9 cellular contexts compared by ENCODE assay signal in the genomic region with DNA sequence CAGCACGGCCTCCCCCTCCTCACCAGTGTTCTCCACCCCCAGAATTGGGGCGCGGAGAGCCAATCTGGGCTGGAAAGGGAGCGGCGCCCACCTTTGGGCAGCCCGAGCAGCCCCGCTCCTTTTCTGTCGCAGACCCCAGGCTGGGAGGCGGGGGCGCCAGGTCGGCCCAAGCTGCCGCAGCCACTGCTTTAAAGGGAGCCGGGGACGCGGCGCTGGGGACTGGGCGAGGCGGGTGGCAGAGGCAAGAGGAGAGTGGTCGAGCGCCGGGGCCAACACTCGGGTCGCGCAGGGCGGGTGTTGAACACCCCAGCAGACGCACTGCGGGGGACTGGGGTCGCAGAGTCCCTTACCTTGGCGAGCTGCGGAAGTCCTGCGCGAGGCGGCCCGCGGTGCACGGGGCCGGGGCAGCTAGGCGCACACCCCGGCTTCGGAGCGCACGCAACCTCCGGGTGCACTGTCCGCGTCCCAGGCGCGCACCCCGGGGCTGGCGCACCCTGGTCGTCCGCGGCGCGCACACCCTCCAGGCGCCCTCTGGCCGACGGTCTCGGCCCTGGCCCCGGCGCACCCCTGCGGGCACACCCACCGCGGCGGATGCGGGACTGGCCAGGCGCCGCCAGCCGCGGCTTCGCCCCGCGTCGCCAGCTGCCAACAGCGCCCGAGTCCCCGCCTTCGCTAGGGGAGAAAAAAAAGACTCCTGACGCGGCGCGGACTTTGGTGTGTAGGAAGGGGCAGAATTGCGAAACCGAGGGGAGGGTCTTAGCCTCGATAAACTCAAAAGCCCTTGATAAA. TPM values are rescaled to one million over a fixed set of nuclear protein-coding genes. Genes with fewer than 3 reads are reported as not detected.
A peak's percentile ranks its signal among the peaks of the same experiment; 100 is the strongest.
DNase-seq lines count a peak whose midpoint lies in the region; ATAC-seq and TF ChIP-seq lines count a peak whose summit lies in the region.
"Had no signal": no experiment of that assay in that cellular context is flagged by ENCODE, and none has a peak within 500 bp of the region (broad histone marks: within the 10 kb centered on the region; RNA-seq: fewer than 3 reads in every experiment).

A gene (minus strand): TSS at position 679 of the 789 bp plus-strand sequence. CDS start 37,870 bp downstream, outside the sequence.

- WGBS in smooth muscle cell (ENCODE audit: low lambda C conversion rate), result under 1% methylated on average over 78 of the region's 84 CpGs

- no peak within 1 kb of the TSS for H3K4me3 Mint-ChIP-seq in natural killer cell

- TF ChIP-seq CTCF in kidney epithelial cell (IDR thresholded peaks at IDR 0.05; ENCODE audit: insufficient read depth, low read length, poor library complexity, severe bottlenecking) (no peak), smooth muscle cell (IDR thresholded peaks at IDR 0.05; ENCODE audit: borderline replicate concordance, insufficient read depth, poor library complexity, severe bottlenecking) (no peak), natural killer cell (IDR thresholded peaks at IDR 0.05) (no peak)

- H4K20me1 ChIP-seq in smooth muscle cell (ENCODE audit: low read depth), result peaks cover 10% of the 10 kb centered on the region

- H3K4me1 ChIP-seq in adipocyte (ENCODE audit: control insufficient read depth, insufficient read depth, low read length) (peaks cover 8% of the 10 kb centered on the region), smooth muscle cell (ENCODE audit: low read depth) (peaks cover 5% of the 10 kb centered on the region)

- peak within 1 kb of the TSS; percentile 82 for H2AFZ ChIP-seq in smooth muscle cell (ENCODE audit: low read depth)

- peaks cover 31% of the 10 kb centered on the region for H3K27me3 ChIP-seq in adipocyte (replicated peaks; ENCODE audit: control insufficient read depth, insufficient read depth, low read length)
- peaks cover 37% of the 10 kb centered on the region for H3K27me3 ChIP-seq in kidney epithelial cell (ENCODE audit: control insufficient read depth, insufficient read depth, low read length)
- no peaks in the 10 kb centered on the region for H3K27me3 ChIP-seq in smooth muscle cell (ENCODE audit: low read depth)

- peak within 1 kb of the TSS; percentile 21; the same call in 1 of the 2 replicates for H3K4me3 ChIP-seq in Jurkat, Clone E6-1 (ENCODE audit: low read length)
- peak within 1 kb of the TSS; percentile 68 for H3K4me3 ChIP-seq in adipocyte (ENCODE audit: low read length)
- peak within 1 kb of the TSS; percentile 40 for H3K4me3 ChIP-seq in kidney epithelial cell (ENCODE audit: low read depth, low read length)
- H3K4me3 ChIP-seq in smooth muscle cell, result peak within 1 kb of the TSS; percentile 79

- peaks cover 26 to 44% of the 10 kb centered on the region in 2 donors for H3K27me3 Mint-ChIP-seq in natural killer cell (ENCODE audit: low read depth in 2 of 2)

- H3K4me2 ChIP-seq in smooth muscle cell, result peak within 1 kb of the TSS; percentile 93

- peak within 1 kb of the TSS; percentile 98 for H3K27ac ChIP-seq in smooth muscle cell (ENCODE audit: low read depth)

- ATAC-seq in natural killer cell (no peak), GM21381 (IDR thresholded peaks at IDR 0.05; ENCODE audit: unreplicated experiment) (no peak), HG03565 (IDR thresholded peaks at IDR 0.05; ENCODE audit: unreplicated experiment) (no peak)

- H3K4me1 Mint-ChIP-seq in natural killer cell, result no peaks in the 10 kb centered on the region

- intact Hi-C loops in natural killer cell (cut with micrococcal nuclease), result no loop called here

- H3F3A ChIP-seq in smooth muscle cell (ENCODE audit: low read depth), result peaks cover 36% of the 10 kb centered on the region

- H3K9me3 Mint-ChIP-seq in natural killer cell, result no peaks in the 10 kb centered on the region

- H3K79me2 ChIP-seq in smooth muscle cell (ENCODE audit: low read depth), result peaks cover 47% of the 10 kb centered on the region

- H3K9ac ChIP-seq in adipocyte (ENCODE audit: low read length) (no peak within 1 kb of the TSS), smooth muscle cell (ENCODE audit: low read depth) (peak within 1 kb of the TSS; percentile 75)

- H3K9me3 ChIP-seq in adipocyte (ENCODE audit: control insufficient read depth, low read length) (no peaks in the 10 kb centered on the region), smooth muscle cell (replicated peaks; ENCODE audit: low read depth) (no peaks in the 10 kb centered on the region)

- DNase-seq in Jurkat, Clone E6-1 (ENCODE audit: low read depth, low spot score), result no peak
- DNase-seq in adipocyte (ENCODE audit: low read depth) (peak; percentile 60), kidney epithelial cell (ENCODE audit: low read depth) (no peak), smooth muscle cell (lab: John Stamatoyannopoulos, UW; ENCODE audit: unreplicated experiment) (no peak), natural killer cell (no peak), GM19240 (ENCODE audit: insufficient read length, low spot score) (no peak)
- DNase-seq: NCI-H1436 treated with DMSO at 0.1 percent for 48 hours had no signal

- H3K36me3 Mint-ChIP-seq in natural killer cell, result no peaks in the 10 kb centered on the region

- H3K27ac Mint-ChIP-seq in natural killer cell, result no peak within 1 kb of the TSS

- H3K36me3 ChIP-seq in adipocyte (ENCODE audit: control insufficient read depth, insufficient read depth, low read length, severe bottlenecking) (no peaks in the 10 kb centered on the region), kidney epithelial cell (ENCODE audit: control insufficient read depth, insufficient read depth, low read length) (no peaks in the 10 kb centered on the region), smooth muscle cell (ENCODE audit: low read depth) (no peaks in the 10 kb centered on the region)

RNA-seq across cellular contexts. Expression of the gene that starts here (rescaled TPM):
- polyA plus RNA-seq in Jurkat, Clone E6-1 (2012; ENCODE audit: insufficient read depth, insufficient read length), result 0.87 TPM
- total RNA-seq in kidney epithelial cell (10.1 and 10.5 TPM in 2 replicates), smooth muscle cell (69.2 and 74.3 TPM in 2 replicates), natural killer cell (not detected)
- 72.4 and 77.8 TPM in 2 replicates for polyA plus RNA-seq in smooth muscle cell

Comparison
In these comparisons a context has a peak if more than half of its experiments do, and no peak if none do; other contexts are left out.
1. RNA of the gene that starts here (total RNA-seq): 69.2 to 74.3 TPM in smooth muscle cell and 10.1 to 10.5 TPM in kidney epithelial cell; not detected in natural killer cell; every median in the first group is over 10 times any median in the second.
2. H3K4me3 ChIP-seq: peak in every context shown above with its lines; median percentile 79 in smooth muscle cell; 68 in adipocyte; 40 in kidney epithelial cell; 21 in Jurkat, Clone E6-1.